1 cellular context compared by ENCODE assay signal in the genomic region with DNA sequence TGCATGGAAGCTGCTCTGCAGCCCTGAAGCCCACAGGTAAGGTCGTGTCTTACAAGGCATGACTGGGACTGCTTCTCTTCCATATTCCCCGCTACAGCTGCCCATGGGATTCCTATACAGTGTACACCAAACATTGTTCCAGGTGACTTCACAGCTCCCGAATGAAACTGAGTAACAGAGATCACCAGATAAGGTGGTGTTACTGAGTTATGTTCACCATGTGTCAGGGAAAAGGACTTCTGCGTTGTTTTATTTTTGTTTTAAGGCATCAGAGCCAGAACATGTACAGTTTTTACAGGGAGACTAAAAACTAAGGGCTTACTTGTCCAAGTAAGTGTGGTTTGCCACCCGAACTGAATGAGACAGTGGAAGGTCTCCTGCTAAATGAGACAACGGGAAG.
TF ChIP-seq lines count a peak whose summit lies in the region.

No MANE protein-coding gene starts in this region.

TF ChIP-seq in GM23338, 12 proteins besides CTCF, POLR2A, EP300 and RAD21 (continued from another document):
- TF ChIP-seq ZNF331 (CRISPR knock-in tag; IDR thresholded peaks at IDR 0.05; ENCODE audit: low read depth) (no peak), REST (IDR thresholded peaks at IDR 0.05; ENCODE audit: unreplicated experiment) (no peak), EZH2phosphoT487 (IDR thresholded peaks at IDR 0.05; ENCODE audit: unreplicated experiment) (no peak), POLR2AphosphoS5 (IDR thresholded peaks at IDR 0.05; ENCODE audit: low read depth) (no peak), EZH2 (IDR thresholded peaks at IDR 0.05; ENCODE audit: low read depth, unreplicated experiment) (no peak), NANOG (IDR thresholded peaks at IDR 0.05; ENCODE audit: borderline replicate concordance) (no peak), ZNF462 (CRISPR knock-in tag; IDR thresholded peaks at IDR 0.05) (no peak), JUNB (IDR thresholded peaks at IDR 0.05; ENCODE audit: unreplicated experiment) (no peak)
TF ChIP-seq in GM23338: peak in this region for 0.
